21 cellular contexts compared by ENCODE assay signal in genomic region chr14:56515739-56516138, GRCh38.
"Had no signal": no experiment of that assay in that cellular context is flagged by ENCODE, and none has a peak within 500 bp of the region (broad histone marks: within the 10 kb centered on the region; RNA-seq: fewer than 3 reads in every experiment).

No MANE protein-coding gene starts in this region.

- H3K36me3 Mint-ChIP-seq: naive B cell, type B pancreatic cell had no signal

- DNase-seq: effector CD4-positive, alpha-beta T cell; foreskin melanocyte; head of caudate nucleus; kidney; left colon; left ventricle myocardium superior; naive B cell; occipital lobe; pancreas; right cardiac atrium; small intestine; stimulated activated CD4-positive, alpha-beta T cell treated with anti-CD3 and anti-CD28 coated beads, Interleukin-12 subunit alpha, Interleukin-12 subunit beta, amount 100 ng/mL, for 4 hours; stimulated activated naive CD8-positive, alpha-beta T cell treated with anti-CD3 and anti-CD28 coated beads, Interleukin-15, Interleukin-2, amounts not matched to agents 100 U/mL and 50 U/mL, for 24 hours; thyroid gland had no signal

- H3K4me3 ChIP-seq: hepatocyte, lung, pancreas, suprapubic skin, thyroid gland had no signal

- H3K27ac Mint-ChIP-seq: endodermal cell, naive B cell, progenitor cell of endocrine pancreas, type B pancreatic cell had no signal

- ATAC-seq: left colon; left ventricle myocardium superior; pancreas; right cardiac atrium; stimulated activated naive CD8-positive, alpha-beta T cell treated with anti-CD3 and anti-CD28 coated beads, Interleukin-15, Interleukin-2, amounts not matched to agents 100 U/mL and 50 U/mL, for 24 hours had no signal

- H3K9me3 Mint-ChIP-seq: endodermal cell, nephron had no signal
